In genomic region chr10:29465384-29465783, GRCh38 we compare ENCODE assay signal across 16 cellular contexts.
DNase-seq lines count a peak whose midpoint lies in the region; ATAC-seq and TF ChIP-seq lines count a peak whose summit lies in the region.
"Had no signal": no experiment of that assay in that cellular context is flagged by ENCODE, and none has a peak within 500 bp of the region (broad histone marks: within the 10 kb centered on the region; RNA-seq: fewer than 3 reads in every experiment).

No MANE protein-coding gene starts in this region.

- peaks cover 0 to 8% (median 0%) of the 10 kb centered on the region in 11 donors for H3K9me3 ChIP-seq in heart right ventricle

- no peak for DNase-seq in heart right ventricle
- DNase-seq in left cardiac atrium: no peak
- DNase-seq in WTC11 (ENCODE audit: low spot score): peak; percentile 42
- peak; percentile 35 for DNase-seq in glutamatergic neuron
- DNase-seq in ureter (ENCODE audit: low spot score): peak; percentile 37
- DNase-seq in NCI-H748 (lab: John Stamatoyannopoulos, UW; ENCODE audit: unreplicated experiment): no peak
- no peak for DNase-seq in putamen (ENCODE audit: low spot score)
- DNase-seq in mesenteric fat pad (ENCODE audit: low spot score): no peak
- DNase-seq: activated T-cell treated with anti-CD3 and anti-CD28 coated beads, Interleukin-2, amount 50 U/mL, for 24 hours; AML-193; DMS53; dorsolateral prefrontal cortex; lower lobe of right lung; NCI-H2029; occipital lobe; stimulated activated CD4-positive, alpha-beta T cell treated with anti-CD3 and anti-CD28 coated beads, Interleukin-1b, Interleukin-23, amount 100 ng/mL, for 48 hours had no signal

- H3K4me3 Mint-ChIP-seq in WTC11 (no peak overlapping the region), glutamatergic neuron (ENCODE audit: unreplicated experiment) (no peak overlapping the region)
- H3K4me3 Mint-ChIP-seq: activated T-cell treated with anti-CD3 and anti-CD28 coated beads, Interleukin-2, amount 50 U/mL, for 24 hours had no signal

- peaks cover 0 to 100% (median 72%) of the 10 kb centered on the region in 9 donors for H3K36me3 ChIP-seq in heart right ventricle

- no peak for ATAC-seq in heart right ventricle
- no peak for ATAC-seq in left cardiac atrium
- ATAC-seq in WTC11: peak; percentile 88
- ATAC-seq: lower lobe of right lung had no signal

- H3K27ac Mint-ChIP-seq in WTC11 (no peak overlapping the region), glutamatergic neuron (ENCODE audit: unreplicated experiment) (no peak overlapping the region)
- H3K27ac Mint-ChIP-seq: activated T-cell treated with anti-CD3 and anti-CD28 coated beads, Interleukin-2, amount 50 U/mL, for 24 hours had no signal

- H3K27ac ChIP-seq in heart right ventricle: peak overlapping the region in 8 of 10 donors; percentile 12 to 74 (median 55)
- H3K27ac ChIP-seq: dorsolateral prefrontal cortex, lower lobe of right lung had no signal

- CTCF ChIA-PET in WTC11 (lab: Charles Lee): interaction anchor here (0.6 to 2.4 kb wide), 7 partner anchors 13 to 317 kb away, joined by 3 to 11 read pairs (median 3); no protein-coding TSS in a partner anchor

- WGBS in heart right ventricle, 2 donors: 82 to 93% methylated on average over 8 of the region's 8 CpGs

- H3K36me3 Mint-ChIP-seq in WTC11 (peaks cover 60% of the 10 kb centered on the region), glutamatergic neuron (ENCODE audit: unreplicated experiment) (peaks cover 9% of the 10 kb centered on the region)

- intact Hi-C loops in heart right ventricle (cut with DNase I) (no loop called here), left cardiac atrium (cut with DNase I) (no loop called here)

- H3K4me1 Mint-ChIP-seq in WTC11: peaks cover 3% of the 10 kb centered on the region
- H3K4me1 Mint-ChIP-seq in glutamatergic neuron (ENCODE audit: low read depth, unreplicated experiment): no peaks in the 10 kb centered on the region

- H3K27me3 Mint-ChIP-seq in WTC11 (ENCODE audit: low read depth): no peaks in the 10 kb centered on the region
- no peaks in the 10 kb centered on the region for H3K27me3 Mint-ChIP-seq in glutamatergic neuron (ENCODE audit: unreplicated experiment)
- H3K27me3 Mint-ChIP-seq: activated T-cell treated with anti-CD3 and anti-CD28 coated beads, Interleukin-2, amount 50 U/mL, for 24 hours had no signal

- TF ChIP-seq CTCF in heart right ventricle (IDR thresholded peaks at IDR 0.05) (peak in 2 of 9 donors; percentile 8 to 17), WTC11 (IDR thresholded peaks at IDR 0.05) (0 out of 2 replicates have a peak, but pooled peaks have one; percentile 21), glutamatergic neuron (IDR thresholded peaks at IDR 0.05; ENCODE audit: partially characterized antibody, unreplicated experiment) (peak; percentile 27)

- H3K4me3 ChIP-seq in heart right ventricle: no peak overlapping the region
- H3K4me3 ChIP-seq: dorsolateral prefrontal cortex, lower lobe of right lung had no signal

- peaks cover 9% of the 10 kb centered on the region for H3K9me3 Mint-ChIP-seq in WTC11
- H3K9me3 Mint-ChIP-seq in glutamatergic neuron (ENCODE audit: unreplicated experiment): peaks cover 11% of the 10 kb centered on the region

- no peaks in the 10 kb centered on the region for H3K27me3 ChIP-seq in heart right ventricle
- H3K27me3 ChIP-seq: dorsolateral prefrontal cortex had no signal

- peaks cover 0 to 42% (median 13%) of the 10 kb centered on the region in 9 donors for H3K4me1 ChIP-seq in heart right ventricle
- H3K4me1 ChIP-seq: lower lobe of right lung had no signal

- POLR2A ChIA-PET in WTC11 (lab: Charles Lee): no interaction called here

TF ChIP-seq in WTC11, 78 proteins besides CTCF, POLR2A, EP300 and RAD21:
- no peak for TF ChIP-seq NFE2L1 (CRISPR knock-in tag; IDR thresholded peaks at IDR 0.05)
- no peak for TF ChIP-seq PRRX2 (CRISPR knock-in tag; IDR thresholded peaks at IDR 0.05)
- TF ChIP-seq OVOL2 (CRISPR knock-in tag; IDR thresholded peaks at IDR 0.05; ENCODE audit: borderline replicate concordance): no peak
- TF ChIP-seq TEAD4 (CRISPR knock-in tag; IDR thresholded peaks at IDR 0.05): no peak
- TF ChIP-seq E2F5 (CRISPR knock-in tag; IDR thresholded peaks at IDR 0.05): no peak
- no peak for TF ChIP-seq ZNF263 (CRISPR knock-in tag; IDR thresholded peaks at IDR 0.05; ENCODE audit: low read depth)
- no peak for TF ChIP-seq ZNF416 (CRISPR knock-in tag; IDR thresholded peaks at IDR 0.05)
- TF ChIP-seq E2F4 (CRISPR knock-in tag; IDR thresholded peaks at IDR 0.05; ENCODE audit: borderline replicate concordance, low read depth): no peak
- TF ChIP-seq USF1 (CRISPR knock-in tag; IDR thresholded peaks at IDR 0.05): no peak
- no peak for TF ChIP-seq ERG (CRISPR knock-in tag; IDR thresholded peaks at IDR 0.05)
- TF ChIP-seq ZMAT4 (CRISPR knock-in tag; IDR thresholded peaks at IDR 0.05): no peak
- no peak for TF ChIP-seq IRF1 (CRISPR knock-in tag; IDR thresholded peaks at IDR 0.05)
- TF ChIP-seq RELA (CRISPR knock-in tag; IDR thresholded peaks at IDR 0.05; ENCODE audit: borderline replicate concordance): no peak
- TF ChIP-seq TCF7 (CRISPR knock-in tag; IDR thresholded peaks at IDR 0.05; ENCODE audit: low read depth): no peak

Comparison
In these comparisons a context has a peak if more than half of its experiments do, and no peak if none do; other contexts are left out.
1. DNase-seq: peak in WTC11 (single experiment), glutamatergic neuron (single experiment) and ureter (single experiment); none in heart right ventricle (0 of 2), left cardiac atrium (single experiment), NCI-H748 (single experiment), putamen (single experiment) and mesenteric fat pad (single experiment).